In the genomic region with DNA sequence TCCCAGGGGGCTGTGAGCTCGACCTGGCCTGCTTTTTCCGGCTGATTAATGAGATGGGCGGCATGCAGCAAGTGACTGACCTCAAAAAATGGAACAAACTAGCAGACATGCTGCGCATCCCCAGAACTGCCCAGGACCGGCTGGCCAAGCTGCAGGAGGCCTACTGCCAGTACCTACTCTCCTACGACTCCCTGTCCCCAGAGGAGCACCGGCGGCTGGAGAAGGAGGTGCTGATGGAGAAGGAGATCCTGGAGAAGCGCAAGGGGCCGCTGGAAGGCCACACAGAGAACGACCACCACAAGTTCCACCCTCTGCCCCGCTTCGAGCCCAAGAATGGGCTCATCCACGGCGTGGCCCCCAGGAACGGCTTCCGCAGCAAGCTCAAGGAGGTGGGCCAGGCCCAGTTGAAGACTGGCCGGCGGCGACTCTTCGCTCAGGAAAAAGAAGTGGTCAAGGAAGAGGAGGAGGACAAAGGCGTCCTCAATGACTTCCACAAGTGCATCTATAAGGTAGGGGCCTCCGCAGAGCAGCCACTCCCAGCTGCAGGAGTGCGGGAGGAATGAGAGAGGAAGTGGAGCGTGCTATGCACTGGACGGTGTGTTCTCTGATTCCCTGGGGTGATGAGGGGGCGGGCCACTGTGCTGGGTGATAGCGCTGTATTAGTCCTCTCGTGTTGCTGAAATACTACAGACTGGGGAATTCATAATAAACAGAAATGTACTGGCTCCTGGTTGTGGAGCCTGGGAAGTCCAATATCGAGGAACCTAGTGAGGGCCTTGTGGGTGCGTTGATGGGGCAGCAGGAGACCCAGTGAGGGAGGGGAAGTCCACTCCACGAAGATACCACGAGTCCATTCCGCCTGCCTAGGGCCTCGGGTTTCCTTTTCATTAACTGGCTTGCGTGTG, we compare ENCODE assay signal across 12 cellular contexts.
DNase-seq lines count a peak whose midpoint lies in the region; ATAC-seq and TF ChIP-seq lines count a peak whose summit lies in the region.
"Had no signal": no experiment of that assay in that cellular context is flagged by ENCODE, and none has a peak within 500 bp of the region (broad histone marks: within the 10 kb centered on the region; RNA-seq: fewer than 3 reads in every experiment).

No MANE protein-coding gene starts in this region.

- peaks cover 37% of the 10 kb centered on the region for H4K20me1 ChIP-seq in osteoblast (ENCODE audit: insufficient read depth, low read length)

- peak overlapping the region; percentile 42 to 87 for H3K27ac ChIP-seq in right atrium auricular region
- no peak overlapping the region for H3K27ac ChIP-seq in osteoblast (ENCODE audit: low read depth, low read length)
- H3K27ac ChIP-seq: KMS-11 had no signal

- intact Hi-C loops in Right ventricle myocardium superior (cut with DNase I), result loop anchor here (5.0 kb wide), 1 partner anchor 121 kb away; no protein-coding TSS in a partner anchor

- TF ChIP-seq CTCF in right atrium auricular region (IDR thresholded peaks at IDR 0.05) (no peak), osteoblast (IDR thresholded peaks at IDR 0.05; ENCODE audit: extremely low read depth, low read depth, low read length) (no peak)

- no peak overlapping the region for H3K4me2 ChIP-seq in osteoblast (ENCODE audit: insufficient read depth, low read length)
- H3K4me2 ChIP-seq: KMS-11 had no signal

- no peaks in the 10 kb centered on the region for H3K27me3 ChIP-seq in right atrium auricular region
- no peaks in the 10 kb centered on the region for H3K27me3 ChIP-seq in osteoblast (ENCODE audit: insufficient read depth, low read length)

- ATAC-seq in Right ventricle myocardium superior (ENCODE audit: poor library complexity), result no peak

- peaks cover 7% of the 10 kb centered on the region for H3K79me2 ChIP-seq in osteoblast (ENCODE audit: insufficient read depth, low read length)

- H3K4me3 ChIP-seq in right atrium auricular region (no peak overlapping the region), osteoblast (ENCODE audit: insufficient read depth, low read length) (no peak overlapping the region)

- no peak for DNase-seq in right atrium auricular region (ENCODE audit: low spot score)
- no peak for DNase-seq in Right ventricle myocardium superior
- DNase-seq in cerebellum (ENCODE audit: low spot score), result peak; percentile 41
- DNase-seq in osteoblast (ENCODE audit: insufficient read length, low spot score, missing footprints), result peak; percentile 32
- no peak for DNase-seq in occipital lobe (lab: John Stamatoyannopoulos, UW)
- DNase-seq in anterior cingulate cortex (lab: John Stamatoyannopoulos, UW), result no peak
- no peak for DNase-seq in COLO668 (lab: John Stamatoyannopoulos, UW; ENCODE audit: unreplicated experiment)
- DNase-seq: activated CD4-positive, alpha-beta T cell treated with anti-CD3 and anti-CD28 coated beads for 1 hour; DMS153; effector CD4-positive, alpha-beta T cell; NCI-H1105 had no signal

- H2AFZ ChIP-seq in osteoblast (ENCODE audit: low read length), result no peak overlapping the region

- H3K9me3 ChIP-seq in right atrium auricular region (no peaks in the 10 kb centered on the region), osteoblast (ENCODE audit: low read depth, low read length) (no peaks in the 10 kb centered on the region)

- H3K4me1 ChIP-seq in right atrium auricular region (peaks cover 0 to 50% of the 10 kb centered on the region in 2 donors), osteoblast (ENCODE audit: insufficient read depth, low read length) (peaks cover 20% of the 10 kb centered on the region)

- H3K36me3 ChIP-seq in right atrium auricular region (peaks cover 17% of the 10 kb centered on the region), osteoblast (ENCODE audit: insufficient read depth, low read length) (peaks cover 7% of the 10 kb centered on the region)

Comparison
In these comparisons a context has a peak if more than half of its experiments do, and no peak if none do; other contexts are left out.
1. DNase-seq: peak in cerebellum (single experiment) and osteoblast (single experiment); none in right atrium auricular region (single experiment), Right ventricle myocardium superior (single experiment), occipital lobe (single experiment), anterior cingulate cortex (0 of 58) and COLO668 (single experiment).